ENCODE assay signal across 8 cellular contexts in genomic region chr13:46831588-46832194, GRCh38. TPM values are rescaled to one million over a fixed set of nuclear protein-coding genes. Genes with fewer than 3 reads are reported as not detected.
DNase-seq lines count a peak whose midpoint lies in the region; ATAC-seq, FAIRE-seq and TF ChIP-seq lines count a peak whose summit lies in the region.

No MANE protein-coding gene starts in this region.

- H3K4me1 ChIP-seq in HepG2 (ENCODE audit: insufficient read depth, low read length), result no peaks in the 10 kb centered on the region

- no peak for TF ChIP-seq POLR2A in HepG2 (IDR thresholded peaks at IDR 0.05; ENCODE audit: insufficient read depth in 1 of 2, low read depth in 2 of 2, low read length in 2 of 2)

- POLR2A ChIA-PET in HepG2 (lab: Yijun Ruan, JAX), result no interaction called here

- no peak overlapping the region for H2AFZ ChIP-seq in HepG2 (ENCODE audit: low read length)

- no peak overlapping the region for H3K4me2 ChIP-seq in HepG2 (ENCODE audit: low read depth, low read length)

- peak; percentile 76 for TF ChIP-seq CTCF in HepG2 (CRISPR knock-in tag; IDR thresholded peaks at IDR 0.05)

- peak; percentile 38 for DNase-seq in NCI-H2171 treated with DMSO at 0.1 percent for 48 hours (lab: John Stamatoyannopoulos, UW)
- no peak for DNase-seq in NCI-H2171 (lab: John Stamatoyannopoulos, UW)
- peak; percentile 84 for DNase-seq in OCI-M1 (lab: John Stamatoyannopoulos, UW)
- DNase-seq in T47D (ENCODE audit: low read depth in 1 of 2, low spot score in 1 of 2), result peak; percentile 8 to 59
- DNase-seq in HepG2 (ENCODE audit: low spot score), result peak; percentile 22
- DNase-seq in superior temporal gyrus (ENCODE audit: extremely low spot score), result peak; percentile 88

- BruUV-seq in HepG2 (replicated peaks; lab: Mats Ljungman, UMichigan), result no TSS peak

- TF ChIP-seq EP300 in HepG2 (IDR thresholded peaks at IDR 0.05; ENCODE audit: low read depth in 2 of 2, low read length in 2 of 2) (no peak), HepG2 (CRISPR knock-in tag; IDR thresholded peaks at IDR 0.05; ENCODE audit: borderline replicate concordance) (no peak)

- H3K4me3 ChIP-seq in HepG2 (replicated peaks in 1 of 3; ENCODE audit: insufficient read depth in 1 of 3, low read depth in 2 of 3, low read length in 3 of 3), result no peak overlapping the region

- H3K9me3 ChIP-seq in HepG2 (ENCODE audit: low read length), result no peaks in the 10 kb centered on the region

- no peaks in the 10 kb centered on the region for H3K79me2 ChIP-seq in HepG2 (ENCODE audit: insufficient read depth, low read length)

- ATAC-seq in HG02798 (IDR thresholded peaks at IDR 0.05; ENCODE audit: poor library complexity, unreplicated experiment) (peak; percentile 44), HepG2 (peak; percentile 54; the same call in 1 of the 3 replicates), GM19452 (IDR thresholded peaks at IDR 0.05; ENCODE audit: unreplicated experiment) (no peak)

- H3K9ac ChIP-seq in HepG2 (ENCODE audit: insufficient read depth, low read depth, low read length), result no peak overlapping the region

- H3K27ac ChIP-seq in HepG2 (ENCODE audit: extremely low read length, insufficient read depth, low read length), result no peak overlapping the region

- 0 out of 2 replicates have a peak, but pooled peaks have one; percentile 23 for TF ChIP-seq RAD21 in HepG2 (CRISPR knock-in tag; IDR thresholded peaks at IDR 0.05)

- in situ Hi-C loops in T47D (cut with HindIII; ENCODE audit: low pct_unique_long_range_greater_than_20kb, low sequenced_read_pairs) (no loop called here), HepG2 (cut with HindIII; ENCODE audit: extremely low pct_ligation_motif_present, low pct_unique_long_range_greater_than_20kb) (loop anchor here (25.0 kb wide), 1 partner anchor 931 kb away; no protein-coding TSS in a partner anchor)

- WGBS in HepG2 (ENCODE audit: low lambda C conversion rate), result 0% methylated on average over 5 of the region's 5 CpGs

- intact Hi-C loops in HepG2 (cut with micrococcal nuclease; ENCODE audit: unreplicated experiment), result loop anchor here (2.0 to 5.0 kb wide), 3 partner anchors 626 to 943 kb away; no protein-coding TSS in a partner anchor

- peak; percentile 42 for FAIRE-seq in HepG2 (lab: Jason Lieb, UNC)

- H3K36me3 ChIP-seq in HepG2 (replicated peaks in 1 of 2; ENCODE audit: control insufficient read depth in 1 of 2, insufficient read depth in 2 of 2, low read length in 2 of 2), result no peaks in the 10 kb centered on the region

- H3K27me3 ChIP-seq in HepG2 (ENCODE audit: control insufficient read depth in 1 of 2, insufficient read depth in 2 of 2, low read length in 2 of 2), result no peaks in the 10 kb centered on the region

- H4K20me1 ChIP-seq in HepG2 (ENCODE audit: insufficient read depth, low read length), result no peaks in the 10 kb centered on the region

- CTCF ChIA-PET in HepG2 (lab: Yijun Ruan, JAX; ENCODE audit: low intra/inter-chr PET ratio, low total read pairs), result interaction anchor here (1.1 kb wide), 1 partner anchor 943 kb away, joined by 3 read pairs; no protein-coding TSS in a partner anchor

TF ChIP-seq in HepG2, 621 proteins besides CTCF, POLR2A, EP300 and RAD21:
- TF ChIP-seq ZNF296 (CRISPR knock-in tag; conservative IDR thresholded peaks at IDR 0.05), result no peak
- TF ChIP-seq MAFK (conservative IDR thresholded peaks at IDR 0.05 in 1 of 2, IDR thresholded peaks at IDR 0.05 in 1 of 2; ENCODE audit: low read length in 2 of 2), result 0 out of 4 replicates have a peak, but pooled peaks of 1 of the 2 experiments have one; percentile 14
- TF ChIP-seq ZNF883 (CRISPR knock-in tag; IDR thresholded peaks at IDR 0.05; ENCODE audit: not compliant biosample characterization), result no peak
- no peak for TF ChIP-seq KLF15 (CRISPR knock-in tag; IDR thresholded peaks at IDR 0.05; ENCODE audit: borderline replicate concordance)
- TF ChIP-seq STAG1 (CRISPR knock-in tag; IDR thresholded peaks at IDR 0.05), result peak; percentile 82
- no peak for TF ChIP-seq FOXP1 (IDR thresholded peaks at IDR 0.05)
- no peak for TF ChIP-seq FOXP1 (CRISPR knock-in tag; IDR thresholded peaks at IDR 0.05)
- TF ChIP-seq, protein P1, sequence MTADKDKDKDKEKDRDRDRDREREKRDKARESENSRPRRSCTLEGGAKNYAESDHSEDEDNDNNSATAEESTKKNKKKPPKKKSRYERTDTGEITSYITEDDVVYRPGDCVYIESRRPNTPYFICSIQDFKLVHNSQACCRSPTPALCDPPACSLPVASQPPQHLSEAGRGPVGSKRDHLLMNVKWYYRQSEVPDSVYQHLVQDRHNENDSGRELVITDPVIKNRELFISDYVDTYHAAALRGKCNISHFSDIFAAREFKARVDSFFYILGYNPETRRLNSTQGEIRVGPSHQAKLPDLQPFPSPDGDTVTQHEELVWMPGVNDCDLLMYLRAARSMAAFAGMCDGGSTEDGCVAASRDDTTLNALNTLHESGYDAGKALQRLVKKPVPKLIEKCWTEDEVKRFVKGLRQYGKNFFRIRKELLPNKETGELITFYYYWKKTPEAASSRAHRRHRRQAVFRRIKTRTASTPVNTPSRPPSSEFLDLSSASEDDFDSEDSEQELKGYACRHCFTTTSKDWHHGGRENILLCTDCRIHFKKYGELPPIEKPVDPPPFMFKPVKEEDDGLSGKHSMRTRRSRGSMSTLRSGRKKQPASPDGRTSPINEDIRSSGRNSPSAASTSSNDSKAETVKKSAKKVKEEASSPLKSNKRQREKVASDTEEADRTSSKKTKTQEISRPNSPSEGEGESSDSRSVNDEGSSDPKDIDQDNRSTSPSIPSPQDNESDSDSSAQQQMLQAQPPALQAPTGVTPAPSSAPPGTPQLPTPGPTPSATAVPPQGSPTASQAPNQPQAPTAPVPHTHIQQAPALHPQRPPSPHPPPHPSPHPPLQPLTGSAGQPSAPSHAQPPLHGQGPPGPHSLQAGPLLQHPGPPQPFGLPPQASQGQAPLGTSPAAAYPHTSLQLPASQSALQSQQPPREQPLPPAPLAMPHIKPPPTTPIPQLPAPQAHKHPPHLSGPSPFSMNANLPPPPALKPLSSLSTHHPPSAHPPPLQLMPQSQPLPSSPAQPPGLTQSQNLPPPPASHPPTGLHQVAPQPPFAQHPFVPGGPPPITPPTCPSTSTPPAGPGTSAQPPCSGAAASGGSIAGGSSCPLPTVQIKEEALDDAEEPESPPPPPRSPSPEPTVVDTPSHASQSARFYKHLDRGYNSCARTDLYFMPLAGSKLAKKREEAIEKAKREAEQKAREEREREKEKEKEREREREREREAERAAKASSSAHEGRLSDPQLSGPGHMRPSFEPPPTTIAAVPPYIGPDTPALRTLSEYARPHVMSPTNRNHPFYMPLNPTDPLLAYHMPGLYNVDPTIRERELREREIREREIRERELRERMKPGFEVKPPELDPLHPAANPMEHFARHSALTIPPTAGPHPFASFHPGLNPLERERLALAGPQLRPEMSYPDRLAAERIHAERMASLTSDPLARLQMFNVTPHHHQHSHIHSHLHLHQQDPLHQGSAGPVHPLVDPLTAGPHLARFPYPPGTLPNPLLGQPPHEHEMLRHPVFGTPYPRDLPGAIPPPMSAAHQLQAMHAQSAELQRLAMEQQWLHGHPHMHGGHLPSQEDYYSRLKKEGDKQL (CRISPR knock-in tag; IDR thresholded peaks at IDR 0.05; ENCODE audit: low read depth), result no peak
- no peak for TF ChIP-seq ZMYM2 (CRISPR knock-in tag; IDR thresholded peaks at IDR 0.05)
- no peak for TF ChIP-seq THRA (CRISPR knock-in tag; IDR thresholded peaks at IDR 0.05; ENCODE audit: borderline replicate concordance)
- TF ChIP-seq MAFF (IDR thresholded peaks at IDR 0.05; ENCODE audit: low read depth, low read length), result 0 out of 2 replicates have a peak, but pooled peaks have one; percentile 25
- TF ChIP-seq THAP11 (CRISPR knock-in tag; IDR thresholded peaks at IDR 0.05), result no peak
- no peak for TF ChIP-seq SNAI1 (CRISPR knock-in tag; IDR thresholded peaks at IDR 0.05; ENCODE audit: borderline replicate concordance)
- TF ChIP-seq ARNTL (CRISPR knock-in tag; IDR thresholded peaks at IDR 0.05), result no peak
- peak; percentile 45; the same call in 1 of the 2 replicates for TF ChIP-seq SMC3 (IDR thresholded peaks at IDR 0.05; ENCODE audit: low read length)
- no peak for TF ChIP-seq MYC (CRISPR knock-in tag; IDR thresholded peaks at IDR 0.05; ENCODE audit: borderline replicate concordance)

RNA-seq across cellular contexts. Expression of gene ESD, which starts 34.7 kb away (rescaled TPM):
- total RNA-seq in HepG2 (2016; rRNA removed; fragmentation: Illumina TruSeq; extraction: Trizol), result 147 and 234 TPM in 2 replicates
- total RNA-seq in HepG2 (2016; cell fraction: cytosol; rRNA removed; fragmentation: Illumina TruSeq; extraction: Trizol; ENCODE audit: low read depth), result 53.1 and 56.4 TPM in 2 replicates
- total RNA-seq in HepG2 (2016; cell fraction: insoluble cytoplasmic fraction; rRNA removed; fragmentation: Illumina TruSeq; extraction: Trizol), result 146 and 243 TPM in 2 replicates
- total RNA-seq in HepG2 (2016; cell fraction: membrane; rRNA removed; fragmentation: Illumina TruSeq; extraction: Trizol), result 92.1 and 96.2 TPM in 2 replicates
- 70.0 and 78.0 TPM in 2 replicates for total RNA-seq in HepG2 (2016; cell fraction: nucleus; rRNA removed; fragmentation: Illumina TruSeq; extraction: Trizol)
- 87.5 and 118 TPM in 2 replicates for polyA plus RNA-seq in HepG2 (2011; rRNA removed)
- polyA plus RNA-seq in HepG2 (2011; cell fraction: cytosol; rRNA removed), result 51.7 and 73.6 TPM in 2 replicates
- polyA plus RNA-seq in HepG2 (2011; cell fraction: nucleus; rRNA removed), result 20.7 and 24.8 TPM in 2 replicates
- 124 and 156 TPM in 2 replicates for polyA plus RNA-seq in HepG2 (2012)
- 62.3 and 69.2 TPM in 2 replicates for polyA plus RNA-seq in HepG2 (2016; cell fraction: cytosol; fragmentation: Illumina TruSeq; extraction: Trizol; ENCODE audit: low read depth)
- 282 and 300 TPM in 2 replicates for polyA plus RNA-seq in HepG2 (2016; cell fraction: insoluble cytoplasmic fraction; fragmentation: Illumina TruSeq; extraction: Trizol; ENCODE audit: low read depth)
- polyA plus RNA-seq in HepG2 (2016; cell fraction: membrane; fragmentation: Illumina TruSeq; extraction: Trizol; ENCODE audit: low read depth), result 93.3 and 95.7 TPM in 2 replicates
- 102 and 106 TPM in 2 replicates for polyA plus RNA-seq in HepG2 (2016; cell fraction: nucleus; fragmentation: Illumina TruSeq; extraction: Trizol; ENCODE audit: insufficient read depth, low read depth)
- 20.2 and 23.9 TPM in 2 replicates for polyA minus RNA-seq in HepG2 (2011; rRNA and poly(A)+ RNA removed; ENCODE audit: low replicate concordance)
- 58.6 and 65.4 TPM in 2 replicates for polyA minus RNA-seq in HepG2 (2011; cell fraction: cytosol; rRNA and poly(A)+ RNA removed)
- 33.9 and 53.6 TPM in 2 replicates for polyA minus RNA-seq in HepG2 (2011; cell fraction: nucleus; rRNA and poly(A)+ RNA removed)
